32 cellular contexts compared by ENCODE assay signal in the genomic region with DNA sequence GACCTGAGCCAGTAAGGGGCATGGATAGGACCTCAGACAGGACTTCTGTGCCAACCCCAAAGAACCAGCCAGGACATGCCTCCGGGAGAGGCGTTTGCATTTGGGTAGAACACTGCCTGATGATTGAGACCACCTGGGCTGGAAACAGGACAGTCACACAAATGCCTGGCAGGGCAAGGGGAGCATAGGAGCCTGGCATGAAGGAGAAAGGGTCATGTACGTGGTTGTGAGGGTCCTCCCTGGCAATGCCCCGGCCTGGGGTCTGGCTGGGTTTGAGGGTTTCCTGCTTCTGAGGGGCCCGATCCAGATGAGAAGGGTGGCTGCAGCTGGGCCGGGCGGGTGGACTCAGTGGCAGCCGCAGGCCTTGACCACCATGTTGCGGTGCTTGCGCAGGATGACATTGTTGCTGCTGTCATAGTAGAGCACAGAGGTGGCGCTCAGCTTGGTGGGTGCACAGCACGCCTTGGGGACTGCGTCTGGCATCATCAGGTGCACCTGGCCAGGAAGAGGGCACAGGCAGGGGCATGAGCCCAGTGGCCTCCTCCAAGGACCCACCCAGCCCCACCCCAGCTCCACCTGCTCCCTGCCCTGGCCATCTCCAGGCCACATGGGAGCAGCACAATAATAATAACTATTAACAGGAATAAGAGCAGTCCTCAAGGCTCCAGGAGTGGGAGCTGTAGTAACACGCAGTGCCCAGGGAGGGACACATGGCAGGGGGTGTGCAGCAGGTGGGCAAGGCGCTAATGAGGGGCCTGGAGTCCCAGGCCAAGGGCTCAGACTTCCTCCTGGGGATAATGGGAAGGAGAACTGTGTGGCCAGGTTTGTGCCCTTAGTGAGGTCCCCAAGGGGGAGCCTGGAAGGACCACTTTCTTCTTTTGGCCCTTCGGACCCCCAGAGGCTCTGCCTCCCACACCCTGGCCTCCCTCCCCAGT. TPM values are rescaled to one million over a fixed set of nuclear protein-coding genes. Genes with fewer than 3 reads are reported as not detected.
"Had no signal": no experiment of that assay in that cellular context is flagged by ENCODE, and none has a peak within 500 bp of the region (broad histone marks: within the 10 kb centered on the region; RNA-seq: fewer than 3 reads in every experiment).

No MANE protein-coding gene starts in this region.

- H3K36me3 ChIP-seq: cardiac muscle cell, colonic mucosa, ovary had no signal

- H3K4me1 ChIP-seq: ascending aorta, colonic mucosa, prostate gland had no signal

- H3K4me3 Mint-ChIP-seq: activated naive CD8-positive, alpha-beta T cell treated with anti-CD3 and anti-CD28 coated beads, Interleukin-2, amount 10 ng/mL, durations not matched to agents 7 days and 5 days; brain; nephron progenitor cell; stimulated activated naive CD8-positive, alpha-beta T cell treated with anti-CD3 and anti-CD28 coated beads, Interleukin-15, Interleukin-2, amounts not matched to agents 100 ng/mL and 50 ng/mL, for 24 hours; T-helper 1 cell treated with Interleukin-12 subunit alpha and Interleukin-12 subunit beta and Interleukin-4 antibody, amounts not matched to agents 30 μg/mL and 1 μg/mL, for 36 hours had no signal

- H3K4me1 Mint-ChIP-seq: brain had no signal

- H3K9me3 ChIP-seq: ascending aorta, colonic mucosa, mucosa of descending colon, neutrophil, ovary, prostate gland, thoracic aorta had no signal

- H3K27me3 ChIP-seq: ascending aorta, cardiac muscle cell, colonic mucosa, neutrophil, ovary had no signal

- DNase-seq: activated CD4-positive, alpha-beta T cell treated with anti-CD3 and anti-CD28 coated beads for 4 hours; activated CD4-positive, alpha-beta T cell treated with anti-CD3 and anti-CD28 coated beads, Interleukin-2, amount 50 U/mL, for 4 hours; activated effector memory CD4-positive, alpha-beta T cell treated with Interleukin-2 at 50 U/mL for 16 hours; activated naive CD4-positive, alpha-beta T cell treated with Interleukin-2 at 50 U/mL for 16 hours; activated naive CD8-positive, alpha-beta T cell treated with anti-CD3 and anti-CD28 coated beads, Interleukin-2, amount 10 ng/mL, durations not matched to agents 7 days and 5 days; activated T-cell treated with anti-CD3 and anti-CD28 coated beads for 4 hours; cerebellar nuclear complex; colonic mucosa; effector CD8-positive, alpha-beta T cell; left ventricle myocardium superior; mucosa of descending colon; nephron progenitor cell; ovary; retina; stimulated activated CD4-positive, alpha-beta T cell treated with anti-CD3 and anti-CD28 coated beads, Interleukin-12 subunit alpha, Interleukin-12 subunit beta, amount 100 ng/mL, for 4 hours; stimulated activated CD4-positive, alpha-beta T cell treated with anti-CD3 and anti-CD28 coated beads, Interleukin-4, amount 100 ng/mL, for 1 hour; T-helper 9 cell; trophoblast cell had no signal

- H3K4me3 ChIP-seq: ascending aorta, cardiac muscle cell, colonic mucosa, mucosa of descending colon, ovary, prostate gland, skin epidermis, thoracic aorta had no signal

- H3K27ac Mint-ChIP-seq: activated naive CD8-positive, alpha-beta T cell treated with anti-CD3 and anti-CD28 coated beads, Interleukin-2, amount 10 ng/mL, durations not matched to agents 7 days and 5 days; brain; nephron progenitor cell; stimulated activated naive CD8-positive, alpha-beta T cell treated with anti-CD3 and anti-CD28 coated beads, Interleukin-15, Interleukin-2, amounts not matched to agents 100 ng/mL and 50 ng/mL, for 24 hours; T-helper 1 cell treated with Interleukin-12 subunit alpha and Interleukin-12 subunit beta and Interleukin-4 antibody, amounts not matched to agents 30 μg/mL and 1 μg/mL, for 36 hours had no signal

- FAIRE-seq: frontal cortex, TTC549, urothelium cell line had no signal

- H3K9me3 Mint-ChIP-seq: activated naive CD8-positive, alpha-beta T cell treated with anti-CD3 and anti-CD28 coated beads, Interleukin-2, amount 10 ng/mL, durations not matched to agents 7 days and 5 days; brain; nephron progenitor cell; stimulated activated naive CD8-positive, alpha-beta T cell treated with anti-CD3 and anti-CD28 coated beads, Interleukin-15, Interleukin-2, amounts not matched to agents 100 ng/mL and 50 ng/mL, for 24 hours; T-helper 1 cell treated with Interleukin-12 subunit alpha and Interleukin-12 subunit beta and Interleukin-4 antibody, amounts not matched to agents 30 μg/mL and 1 μg/mL, for 36 hours had no signal

- H3K27ac ChIP-seq: ascending aorta, cardiac muscle cell, colonic mucosa, neutrophil, ovary, prostate gland, skin epidermis, thoracic aorta, VCaP had no signal

- ATAC-seq: left ventricle myocardium superior, mucosa of descending colon, sciatic nerve had no signal

RNA-seq across cellular contexts. Expression of a gene that starts 10.8 kb away (rescaled TPM):
- total RNA-seq: ascending aorta had no signal
- polyA plus RNA-seq: cardiac muscle cell had no signal

RNA-seq across cellular contexts. Expression of a gene that starts 28.3 kb away (rescaled TPM):
- total RNA-seq: ascending aorta, cardiac muscle cell had no signal
